19 cellular contexts compared by ENCODE assay signal in the genomic region with DNA sequence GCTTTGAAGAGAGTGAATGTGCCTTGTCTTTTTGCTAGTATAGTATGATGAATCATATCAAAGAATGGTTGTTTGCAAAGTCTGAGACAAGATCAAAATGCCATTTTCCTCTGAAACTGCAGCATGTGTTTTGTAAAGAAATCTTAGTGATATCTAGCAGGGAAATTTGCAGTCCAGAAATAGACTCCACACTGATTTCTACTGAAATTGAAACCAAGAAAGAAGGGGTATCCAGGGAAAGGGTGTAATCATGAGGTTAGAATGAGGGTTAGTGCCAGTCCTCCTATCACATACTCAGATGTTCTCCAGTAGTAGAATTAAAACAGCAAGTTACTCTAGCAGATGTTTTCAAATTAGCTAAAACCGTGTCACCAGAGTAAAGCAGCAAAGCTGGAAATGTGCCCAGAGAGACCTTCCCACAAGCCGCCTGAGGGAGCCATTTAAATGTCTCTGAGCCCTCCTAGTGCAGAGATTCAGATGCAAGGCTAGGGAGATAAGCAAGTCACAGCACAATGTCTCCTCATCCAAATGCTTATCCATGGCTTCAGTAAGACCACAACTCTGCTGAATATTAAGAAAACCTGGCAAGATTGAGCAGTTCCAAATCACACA. TPM values are rescaled to one million over a fixed set of nuclear protein-coding genes. Genes with fewer than 3 reads are reported as not detected.
DNase-seq lines count a peak whose midpoint lies in the region; ATAC-seq and TF ChIP-seq lines count a peak whose summit lies in the region.
"Had no signal": no experiment of that assay in that cellular context is flagged by ENCODE, and none has a peak within 500 bp of the region (broad histone marks: within the 10 kb centered on the region; RNA-seq: fewer than 3 reads in every experiment).

No MANE protein-coding gene starts in this region.

- TF ChIP-seq CTCF in GM06990 (IDR thresholded peaks at IDR 0.05; ENCODE audit: insufficient read depth, low read length, poor library complexity, severe bottlenecking): peak; percentile 21

- H3K4me1 ChIP-seq in iPS-20b (ENCODE audit: insufficient read depth, low read length): peaks cover 38% of the 10 kb centered on the region
- H3K4me1 ChIP-seq: colonic mucosa had no signal

- no peak overlapping the region for H3K27ac ChIP-seq in iPS-20b (ENCODE audit: low read length)
- H3K27ac ChIP-seq: colonic mucosa, suprapubic skin had no signal

- no peaks in the 10 kb centered on the region for H3K9me3 ChIP-seq in iPS-20b (ENCODE audit: insufficient read depth, low read depth, low read length)
- H3K9me3 ChIP-seq: colonic mucosa, HAP-1, suprapubic skin had no signal

- H3K27me3 ChIP-seq in GM06990 (replicated peaks; ENCODE audit: control insufficient read depth, insufficient read depth, low read length) (no peaks in the 10 kb centered on the region), iPS-20b (ENCODE audit: insufficient read depth, low read length) (peaks cover 9% of the 10 kb centered on the region)

- peak; percentile 34 for DNase-seq in COLO668 (lab: John Stamatoyannopoulos, UW; ENCODE audit: unreplicated experiment)
- no peak for DNase-seq in GM06990 (ENCODE audit: extremely low read depth, insufficient read length)
- no peak for DNase-seq in activated T-cell treated with anti-CD3 and anti-CD28 coated beads for 4 hours
- DNase-seq: activated CD4-positive, alpha-beta T cell treated with anti-CD3 and anti-CD28 coated beads for 1 hour; activated naive CD8-positive, alpha-beta T cell treated with anti-CD3 and anti-CD28 coated beads, Interleukin-2, amount 50 U/mL, for 24 hours; colonic mucosa; islet precursor cell; naive B cell; NCI-H146; right cardiac atrium had no signal

- no peak overlapping the region for H3K9ac ChIP-seq in iPS-20b (ENCODE audit: low read depth, low read length)

- no peaks in the 10 kb centered on the region for H3K36me3 ChIP-seq in GM06990 (ENCODE audit: control insufficient read depth, insufficient read depth, low read length)
- no peaks in the 10 kb centered on the region for H3K36me3 ChIP-seq in iPS-20b (ENCODE audit: insufficient read depth, low read depth, low read length)
- H3K36me3 ChIP-seq: colonic mucosa, HAP-1, suprapubic skin had no signal

- no peak for ATAC-seq in HG03571 (IDR thresholded peaks at IDR 0.05; ENCODE audit: unreplicated experiment)
- ATAC-seq in HG03280 (IDR thresholded peaks at IDR 0.05; ENCODE audit: unreplicated experiment): no peak
- ATAC-seq: activated naive CD8-positive, alpha-beta T cell treated with anti-CD3 and anti-CD28 coated beads, Interleukin-2, amount 50 U/mL, for 24 hours; activated T-helper 17 cell treated with anti-CD3 and anti-CD28 coated beads, Interleukin-2, amount 50 U/mL, for 72 hours; HepG2; right cardiac atrium had no signal

- H3K4me3 ChIP-seq in GM06990 (replicated peaks; ENCODE audit: low read depth, low read length) (no peak overlapping the region), iPS-20b (ENCODE audit: low read length) (peak overlapping the region; percentile 19; the same call in 1 of the 2 replicates)
- H3K4me3 ChIP-seq: colonic mucosa, HAP-1, lung, suprapubic skin had no signal

TF ChIP-seq in PFSK-1, 5 proteins besides CTCF, POLR2A, EP300 and RAD21:
- TF ChIP-seq TAF1 (IDR thresholded peaks at IDR 0.05; ENCODE audit: borderline replicate concordance, insufficient read depth, low read length) (no peak), FOXP2 (optimal IDR thresholded peaks at IDR 0.05; ENCODE audit: borderline replicate concordance, extremely low read depth, extremely low read length, insufficient read depth) (no peak), SIN3A (IDR thresholded peaks at IDR 0.05; ENCODE audit: borderline replicate concordance, insufficient read depth, low read length) (peak; percentile 79; the same call in 1 of the 2 replicates), POLR2AphosphoS5 (IDR thresholded peaks at IDR 0.05; ENCODE audit: low read depth, low read length) (0 out of 2 replicates have a peak, but pooled peaks have one; percentile 38)
- TF ChIP-seq, protein P1, sequence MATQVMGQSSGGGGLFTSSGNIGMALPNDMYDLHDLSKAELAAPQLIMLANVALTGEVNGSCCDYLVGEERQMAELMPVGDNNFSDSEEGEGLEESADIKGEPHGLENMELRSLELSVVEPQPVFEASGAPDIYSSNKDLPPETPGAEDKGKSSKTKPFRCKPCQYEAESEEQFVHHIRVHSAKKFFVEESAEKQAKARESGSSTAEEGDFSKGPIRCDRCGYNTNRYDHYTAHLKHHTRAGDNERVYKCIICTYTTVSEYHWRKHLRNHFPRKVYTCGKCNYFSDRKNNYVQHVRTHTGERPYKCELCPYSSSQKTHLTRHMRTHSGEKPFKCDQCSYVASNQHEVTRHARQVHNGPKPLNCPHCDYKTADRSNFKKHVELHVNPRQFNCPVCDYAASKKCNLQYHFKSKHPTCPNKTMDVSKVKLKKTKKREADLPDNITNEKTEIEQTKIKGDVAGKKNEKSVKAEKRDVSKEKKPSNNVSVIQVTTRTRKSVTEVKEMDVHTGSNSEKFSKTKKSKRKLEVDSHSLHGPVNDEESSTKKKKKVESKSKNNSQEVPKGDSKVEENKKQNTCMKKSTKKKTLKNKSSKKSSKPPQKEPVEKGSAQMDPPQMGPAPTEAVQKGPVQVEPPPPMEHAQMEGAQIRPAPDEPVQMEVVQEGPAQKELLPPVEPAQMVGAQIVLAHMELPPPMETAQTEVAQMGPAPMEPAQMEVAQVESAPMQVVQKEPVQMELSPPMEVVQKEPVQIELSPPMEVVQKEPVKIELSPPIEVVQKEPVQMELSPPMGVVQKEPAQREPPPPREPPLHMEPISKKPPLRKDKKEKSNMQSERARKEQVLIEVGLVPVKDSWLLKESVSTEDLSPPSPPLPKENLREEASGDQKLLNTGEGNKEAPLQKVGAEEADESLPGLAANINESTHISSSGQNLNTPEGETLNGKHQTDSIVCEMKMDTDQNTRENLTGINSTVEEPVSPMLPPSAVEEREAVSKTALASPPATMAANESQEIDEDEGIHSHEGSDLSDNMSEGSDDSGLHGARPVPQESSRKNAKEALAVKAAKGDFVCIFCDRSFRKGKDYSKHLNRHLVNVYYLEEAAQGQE (IDR thresholded peaks at IDR 0.05; ENCODE audit: insufficient read depth in 1 of 2, low read depth in 2 of 2, low read length in 2 of 2): no peak

RNA-seq across cellular contexts. Expression of a gene that starts 4.9 kb away (rescaled TPM):
- 194 TPM for polyA plus RNA-seq in PFSK-1 (2012; ENCODE audit: insufficient read length, low read depth)
